ENCODE assay signal across 34 cellular contexts in the genomic region with DNA sequence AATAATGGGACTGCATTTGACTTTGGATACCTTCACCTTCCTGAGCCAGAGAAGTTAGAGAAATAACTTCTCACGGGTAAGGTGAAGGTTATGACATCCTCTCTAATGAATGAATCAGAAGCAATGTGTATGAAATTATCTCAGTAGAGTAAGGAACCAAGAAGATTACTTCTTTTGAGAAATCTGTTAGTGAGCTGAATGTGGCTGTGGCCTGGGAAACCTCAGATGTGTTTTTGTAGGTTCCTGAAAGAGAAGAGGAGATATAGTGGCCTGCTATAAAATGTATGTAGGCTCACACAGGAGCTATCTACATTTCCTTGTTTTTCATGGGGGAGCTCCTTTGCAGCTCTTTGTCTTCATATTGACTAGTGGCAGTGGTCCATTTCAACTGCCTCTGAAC.
"Had no signal": no experiment of that assay in that cellular context is flagged by ENCODE, and none has a peak within 500 bp of the region (broad histone marks: within the 10 kb centered on the region; RNA-seq: fewer than 3 reads in every experiment).

No MANE protein-coding gene starts in this region.

- H3K4me3 ChIP-seq: MG63 had no signal

- DNase-seq: Karpas-422, Kasumi-1, KG1, MG63, MM.1S, MV-4-11, NCI-H1048, NCI-H1092, NCI-H1092 treated with DMSO at 0.1 percent for 48 hours, NCI-H1105, NCI-H1105 treated with DMSO at 0.1 percent for 48 hours, NCI-H1417, NCI-H1417 treated with DMSO at 0.1 percent for 48 hours, NCI-H1436, NCI-H1436 treated with DMSO at 0.1 percent for 48 hours, NCI-H146, NCI-H1694, NCI-H1694 treated with DMSO at 0.1 percent for 48 hours, NCI-H187, NCI-H187 treated with DMSO at 0.1 percent for 48 hours, NCI-H1930, NCI-H2029, NCI-H2081, NCI-H2081 treated with DMSO at 0.1 percent for 48 hours, NCI-H2107, NCI-H2171, NCI-H2171 treated with DMSO at 0.1 percent for 48 hours, NCI-H2227 treated with DMSO at 0.1 percent for 48 hours, NCI-H226, NCI-H345, NCI-H446, NCI-H446 treated with DMSO at 0.1 percent for 48 hours, NCI-H510A had no signal

- H3K4me2 ChIP-seq: KMS-11 had no signal

- H3K27ac ChIP-seq: KMS-11 had no signal

- H3K27me3 ChIP-seq: MG63 had no signal

- H3K36me3 ChIP-seq: MG63 had no signal

- H3K9me3 ChIP-seq: MG63 had no signal
